Comparison of ENCODE assay signal across 1 cellular context in the genomic region with DNA sequence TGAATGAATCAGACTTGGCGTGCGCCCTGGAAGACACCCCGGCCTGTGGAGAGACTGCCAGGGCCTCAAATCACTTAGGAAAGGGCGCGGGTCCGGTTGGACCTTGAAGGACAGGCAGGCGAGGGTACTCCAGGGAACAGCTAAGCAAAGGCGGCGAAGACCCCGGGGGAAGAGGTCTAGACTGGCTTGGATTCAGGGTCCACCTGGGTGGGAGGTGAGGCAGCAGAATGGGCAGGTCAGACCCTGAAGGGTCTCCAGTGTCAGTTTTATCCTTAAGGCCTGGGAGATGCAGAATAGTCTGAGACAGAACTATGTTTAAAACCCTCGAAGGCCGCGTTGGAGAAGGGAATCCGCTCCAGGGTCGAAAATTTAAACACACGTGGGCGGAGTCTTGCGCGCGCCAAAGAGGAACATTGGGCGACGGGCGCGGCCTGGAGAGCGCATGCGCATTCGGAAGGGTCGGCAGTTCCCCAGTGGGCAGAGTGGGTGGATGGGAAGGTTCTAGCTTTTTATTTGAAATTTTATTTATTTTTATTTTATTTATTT.
TF ChIP-seq lines count a peak whose summit lies in the region.

No MANE protein-coding gene starts in this region.

TF ChIP-seq in SK-N-SH treated with all-trans-retinoic acid at 6 μM for 48 hours, 23 proteins besides CTCF, POLR2A, EP300 and RAD21 (continued from another document):
- TF ChIP-seq SNAI2 (CRISPR knock-in tag; IDR thresholded peaks at IDR 0.05), result no peak
- TF ChIP-seq CSDC2 (CRISPR knock-in tag; IDR thresholded peaks at IDR 0.05), result no peak
